32 cellular contexts compared by ENCODE assay signal in the genomic region with DNA sequence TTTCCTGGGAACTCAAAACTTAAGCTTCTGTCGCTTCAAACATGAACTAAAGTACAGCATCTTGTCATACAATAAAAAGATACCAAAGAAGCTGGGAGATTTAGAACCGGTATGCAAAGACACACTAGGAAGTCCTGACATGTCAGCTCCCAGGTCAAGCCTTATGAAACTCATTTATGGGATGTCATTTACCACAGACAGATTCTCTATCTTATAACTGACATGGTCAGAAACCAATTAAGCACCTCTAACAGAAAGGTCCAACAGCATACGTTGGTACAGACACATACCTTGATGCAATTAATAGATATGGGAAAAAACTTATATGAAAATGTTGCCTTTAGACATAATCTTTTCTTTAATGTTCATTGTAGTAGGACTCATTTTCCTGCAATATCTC.
"Had no signal": no experiment of that assay in that cellular context is flagged by ENCODE, and none has a peak within 500 bp of the region (broad histone marks: within the 10 kb centered on the region; RNA-seq: fewer than 3 reads in every experiment).

No MANE protein-coding gene starts in this region.

- DNase-seq: cortex of kidney; effector memory CD8-positive, alpha-beta T cell; erythroblast; esophagus squamous epithelium; foreskin melanocyte; glutamatergic neuron; heart right ventricle; hippocampal formation; left cardiac atrium; left lung; mesenchymal stem cell; mucosa of descending colon; naive B cell; stimulated activated CD4-positive, alpha-beta T cell treated with anti-CD3 and anti-CD28 coated beads, Interleukin-12 subunit alpha, Interleukin-12 subunit beta, amount 100 ng/mL, for 4 hours; stimulated activated CD4-positive, alpha-beta T cell treated with anti-CD3 and anti-CD28 coated beads, Interleukin-1b, Interleukin-23, amount 100 ng/mL, for 48 hours; stimulated activated CD4-positive, alpha-beta T cell treated with anti-CD3 and anti-CD28 coated beads, Interleukin-4, amount 100 ng/mL, for 24 hours; stimulated activated naive CD4-positive, alpha-beta T cell treated with Interleukin-2 at 50 U/mL for 16 hours; stomach; upper lobe of left lung had no signal

- H3K36me3 Mint-ChIP-seq: natural killer cell treated with Interleukin-12 subunit alpha and Interleukin-12 subunit beta and Interleukin-15 and Interleukin-18, amount 100 ng/mL, for 72 hours; stimulated activated effector memory CD8-positive, alpha-beta T cell treated with anti-CD3 and anti-CD28 coated beads, Interleukin-12 subunit alpha, Interleukin-12 subunit beta, amount 100 ng/mL, for 72 hours had no signal

- H3K36me3 ChIP-seq: esophagus squamous epithelium, heart right ventricle, left lung, neutrophil, stomach, tibial nerve had no signal

- FAIRE-seq: endometrium, islet of Langerhans, urothelium cell line had no signal

- H3K27ac ChIP-seq: esophagus squamous epithelium, heart right ventricle, left lung, neutrophil, parathyroid adenoma, stomach, tibial nerve, upper lobe of left lung had no signal

- H3K4me3 ChIP-seq: esophagus squamous epithelium, heart right ventricle, left lung, mucosa of descending colon, smooth muscle cell, stomach, tibial nerve, upper lobe of left lung had no signal

- ATAC-seq: effector memory CD8-positive, alpha-beta T cell; heart right ventricle; left cardiac atrium; left lung; mucosa of descending colon; natural killer cell treated with Interleukin-12 subunit alpha and Interleukin-12 subunit beta and Interleukin-15 and Interleukin-18, amount 100 ng/mL, for 72 hours; sciatic nerve; stimulated activated effector memory CD8-positive, alpha-beta T cell treated with anti-CD3 and anti-CD28 coated beads, Interleukin-12 subunit alpha, Interleukin-12 subunit beta, amount 100 ng/mL, for 72 hours had no signal

- H3K27me3 Mint-ChIP-seq: effector memory CD8-positive, alpha-beta T cell; naive B cell; natural killer cell treated with Interleukin-12 subunit alpha and Interleukin-12 subunit beta and Interleukin-15 and Interleukin-18, amount 100 ng/mL, for 72 hours; progenitor cell of endocrine pancreas had no signal

- H3K4me3 Mint-ChIP-seq: effector memory CD8-positive, alpha-beta T cell; mesothelial cell of epicardium; naive B cell; natural killer cell treated with Interleukin-12 subunit alpha and Interleukin-12 subunit beta and Interleukin-15 and Interleukin-18, amount 100 ng/mL, for 72 hours; neural crest cell; stimulated activated effector memory CD8-positive, alpha-beta T cell treated with anti-CD3 and anti-CD28 coated beads, Interleukin-12 subunit alpha, Interleukin-12 subunit beta, amount 100 ng/mL, for 72 hours had no signal

- H3K27me3 ChIP-seq: esophagus squamous epithelium, heart right ventricle, left lung, neutrophil, stomach, tibial nerve, upper lobe of left lung had no signal

- H3K4me1 Mint-ChIP-seq: neural crest cell had no signal

- H3K9me3 ChIP-seq: esophagus squamous epithelium, left lung, mucosa of descending colon, neutrophil, stomach, tibial nerve, upper lobe of left lung had no signal

- H3K27ac Mint-ChIP-seq: mesothelial cell of epicardium; natural killer cell treated with Interleukin-12 subunit alpha and Interleukin-12 subunit beta and Interleukin-15 and Interleukin-18, amount 100 ng/mL, for 72 hours; progenitor cell of endocrine pancreas; stimulated activated effector memory CD8-positive, alpha-beta T cell treated with anti-CD3 and anti-CD28 coated beads, Interleukin-12 subunit alpha, Interleukin-12 subunit beta, amount 100 ng/mL, for 72 hours had no signal

- H3K9me3 Mint-ChIP-seq: effector memory CD8-positive, alpha-beta T cell; natural killer cell treated with Interleukin-12 subunit alpha and Interleukin-12 subunit beta and Interleukin-15 and Interleukin-18, amount 100 ng/mL, for 72 hours; stimulated activated effector memory CD8-positive, alpha-beta T cell treated with anti-CD3 and anti-CD28 coated beads, Interleukin-12 subunit alpha, Interleukin-12 subunit beta, amount 100 ng/mL, for 72 hours had no signal

- H3K4me1 ChIP-seq: esophagus squamous epithelium, heart right ventricle, left lung, parathyroid adenoma, upper lobe of left lung had no signal
